ENCODE assay signal across 28 cellular contexts in genomic region chr6:167754691-167755090, GRCh38.
"Had no signal": no experiment of that assay in that cellular context is flagged by ENCODE, and none has a peak within 500 bp of the region (broad histone marks: within the 10 kb centered on the region; RNA-seq: fewer than 3 reads in every experiment).

No MANE protein-coding gene starts in this region.

- FAIRE-seq: frontal cortex had no signal

- DNase-seq: activated CD4-positive, alpha-beta memory T cell treated with anti-CD3 and anti-CD28 coated beads for 36 hours; activated CD4-positive, alpha-beta T cell treated with anti-CD3 and anti-CD28 coated beads for 36 hours; activated CD4-positive, alpha-beta T cell treated with anti-CD3 and anti-CD28 coated beads, Interleukin-2, amount 10 ng/mL, durations not matched to agents 24 days and 14 days; activated CD4-positive, CD25-positive, alpha-beta regulatory T cell; activated CD4-positive, CD25-positive, alpha-beta regulatory T cell treated with anti-CD3 and anti-CD28 coated beads, Interleukin-2, amount 50 U/mL, for 72 hours; activated CD8-positive, alpha-beta memory T cell treated with anti-CD3 and anti-CD28 coated beads, Interleukin-2, amount 10 ng/mL, durations not matched to agents 7 days and 5 days; activated CD8-positive, alpha-beta memory T cell treated with anti-CD3 and anti-CD28 coated beads, Interleukin-2, amount 50 U/mL, for 4 hours; activated CD8-positive, alpha-beta T cell treated with anti-CD3 and anti-CD28 coated beads, Interleukin-2, amount 10 ng/mL, durations not matched to agents 7 days and 5 days; activated gamma-delta T cell; activated naive CD4-positive, alpha-beta T cell; activated naive CD4-positive, alpha-beta T cell treated with anti-CD3 and anti-CD28 coated beads, Interleukin-2, amount 10 ng/mL, durations not matched to agents 7 days and 5 days; activated naive CD8-positive, alpha-beta T cell treated with anti-CD3 and anti-CD28 coated beads, Interleukin-2, amount 10 ng/mL, durations not matched to agents 7 days and 5 days; activated T-cell treated with anti-CD3 and anti-CD28 coated beads, Interleukin-2, amount 50 U/mL, for 1 hour; activated T-cell treated with anti-CD3 and anti-CD28 coated beads, Interleukin-2, amount 50 U/mL, for 48 hours; central memory CD4-positive, alpha-beta T cell; cerebellar nuclear complex; dorsolateral prefrontal cortex; effector memory CD4-positive, alpha-beta T cell; endodermal cell; foreskin fibroblast; T-helper 2 cell had no signal

- H3K36me3 ChIP-seq: ascending aorta, breast epithelium, cardiac muscle cell had no signal

- ATAC-seq: activated CD4-positive, alpha-beta T cell treated with anti-CD3 and anti-CD28 coated beads for 36 hours; activated CD8-positive, alpha-beta memory T cell treated with anti-CD3 and anti-CD28 coated beads, Interleukin-2, amount 10 ng/mL, durations not matched to agents 7 days and 5 days; activated CD8-positive, alpha-beta T cell treated with anti-CD3 and anti-CD28 coated beads, Interleukin-2, amount 10 ng/mL, durations not matched to agents 7 days and 5 days; activated naive CD4-positive, alpha-beta T cell treated with anti-CD3 and anti-CD28 coated beads, Interleukin-2, amount 50 U/mL, for 72 hours; esophagus mucosa had no signal

- H3K27me3 ChIP-seq: ascending aorta, breast epithelium, cardiac muscle cell, dorsolateral prefrontal cortex had no signal

- H3K27ac ChIP-seq: ascending aorta, breast epithelium, cardiac muscle cell, coronary artery, dorsolateral prefrontal cortex had no signal

- H3K9me3 ChIP-seq: ascending aorta, breast epithelium had no signal

- H3K4me3 ChIP-seq: ascending aorta, breast epithelium, cardiac muscle cell, coronary artery, dorsolateral prefrontal cortex had no signal
